ENCODE assay signal across 20 cellular contexts in the genomic region with DNA sequence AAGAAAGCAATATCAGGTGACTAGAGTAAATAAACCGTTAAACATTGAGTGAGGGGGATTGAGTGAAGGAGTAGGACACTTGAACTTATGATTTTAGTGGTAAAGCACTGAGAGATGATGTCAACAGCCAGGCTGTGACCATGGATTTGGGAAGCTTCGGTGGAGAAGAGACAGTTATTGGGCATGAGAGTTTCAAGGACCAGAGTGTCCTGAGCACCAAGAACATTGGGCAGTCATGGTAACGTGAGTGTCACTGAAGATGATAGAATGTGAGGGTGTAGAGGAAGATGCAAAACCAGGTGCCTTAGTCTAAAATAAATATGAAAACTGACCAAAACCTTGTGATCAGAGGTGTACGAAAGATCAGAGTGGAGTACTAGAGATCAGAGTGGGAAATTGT.
"Had no signal": no experiment of that assay in that cellular context is flagged by ENCODE, and none has a peak within 500 bp of the region (broad histone marks: within the 10 kb centered on the region; RNA-seq: fewer than 3 reads in every experiment).

No MANE protein-coding gene starts in this region.

- H3K9me3 ChIP-seq: body of pancreas, testis, upper lobe of right lung had no signal

- H3K27me3 ChIP-seq: body of pancreas, sigmoid colon, spleen, stomach, testis, upper lobe of right lung had no signal

- H3K36me3 Mint-ChIP-seq: activated naive CD8-positive, alpha-beta T cell; neural progenitor cell; WTC11 had no signal

- H3K27me3 Mint-ChIP-seq: activated CD4-positive, alpha-beta memory T cell treated with anti-CD3 and anti-CD28 coated beads, Interleukin-2, amount 10 ng/mL, durations not matched to agents 7 days and 5 days; activated naive CD8-positive, alpha-beta T cell had no signal

- H3K36me3 ChIP-seq: neural progenitor cell, sigmoid colon, spleen, stomach, upper lobe of right lung had no signal

- FAIRE-seq: colon, TTC549 had no signal

- DNase-seq: activated CD4-positive, alpha-beta memory T cell treated with anti-CD3 and anti-CD28 coated beads, Interleukin-2, amount 10 ng/mL, durations not matched to agents 7 days and 5 days; activated CD4-positive, alpha-beta T cell treated with anti-CD3 and anti-CD28 coated beads for 4 hours; activated gamma-delta T cell treated with Interleukin-2 at 50 U/mL for 16 hours; activated T-cell treated with anti-CD3 and anti-CD28 coated beads, Interleukin-2, amount 50 U/mL, for 48 hours; amniotic stem cell; body of pancreas; caudate nucleus; naive B cell; sigmoid colon; spleen; stomach; testis; upper lobe of right lung had no signal

- H3K9me3 Mint-ChIP-seq: activated CD4-positive, alpha-beta memory T cell treated with anti-CD3 and anti-CD28 coated beads, Interleukin-2, amount 10 ng/mL, durations not matched to agents 7 days and 5 days; neural progenitor cell; WTC11 had no signal

- H3K4me1 ChIP-seq: neural progenitor cell, sigmoid colon, spleen, stomach, testis, upper lobe of right lung had no signal

- H3K4me3 ChIP-seq: body of pancreas, neural progenitor cell, sigmoid colon, spleen, stomach, testis, upper lobe of right lung had no signal

- H3K27ac Mint-ChIP-seq: activated CD4-positive, alpha-beta memory T cell treated with anti-CD3 and anti-CD28 coated beads, Interleukin-2, amount 10 ng/mL, durations not matched to agents 7 days and 5 days; activated naive CD8-positive, alpha-beta T cell; naive B cell; neural progenitor cell; WTC11 had no signal

- H3K27ac ChIP-seq: body of pancreas, neural progenitor cell, sigmoid colon, spleen, stomach, testis, upper lobe of right lung had no signal

- H3K4me3 Mint-ChIP-seq: activated CD4-positive, alpha-beta memory T cell treated with anti-CD3 and anti-CD28 coated beads, Interleukin-2, amount 10 ng/mL, durations not matched to agents 7 days and 5 days; activated naive CD8-positive, alpha-beta T cell; naive B cell; neural progenitor cell; WTC11 had no signal

- ATAC-seq: body of pancreas, esophagus mucosa, left lobe of liver, upper lobe of right lung, WTC11 had no signal

- H3K4me1 Mint-ChIP-seq: activated CD4-positive, alpha-beta memory T cell treated with anti-CD3 and anti-CD28 coated beads, Interleukin-2, amount 10 ng/mL, durations not matched to agents 7 days and 5 days; naive B cell; neural progenitor cell; WTC11 had no signal
